21 cellular contexts compared by ENCODE assay signal in genomic region chr6:71028877-71029252, GRCh38.
"Had no signal": no experiment of that assay in that cellular context is flagged by ENCODE, and none has a peak within 500 bp of the region (broad histone marks: within the 10 kb centered on the region; RNA-seq: fewer than 3 reads in every experiment).

No MANE protein-coding gene starts in this region.

- H3K4me3 Mint-ChIP-seq: activated CD8-positive, alpha-beta memory T cell treated with anti-CD3 and anti-CD28 coated beads, Interleukin-2, amount 10 ng/mL, durations not matched to agents 7 days and 5 days; activated naive CD4-positive, alpha-beta T cell treated with anti-CD3 and anti-CD28 coated beads for 36 hours; activated naive CD8-positive, alpha-beta T cell; activated T-cell treated with anti-CD3 and anti-CD28 coated beads, Interleukin-2, amount 50 U/mL, for 24 hours; activated T-helper 1 cell treated with anti-CD3 and anti-CD28 coated beads, Interleukin-12 subunit alpha, Interleukin-12 subunit beta, Interleukin-2, Interleukin-4 antibody, amounts not matched to agents 30 ng/mL and 10 ng/mL and 1 ng/mL, durations not matched to agents 14 hours and 24 hours and 36 hours had no signal

- H3K36me3 Mint-ChIP-seq: activated CD8-positive, alpha-beta memory T cell treated with anti-CD3 and anti-CD28 coated beads, Interleukin-2, amount 10 ng/mL, durations not matched to agents 7 days and 5 days; activated naive CD8-positive, alpha-beta T cell had no signal

- H3K27ac Mint-ChIP-seq: activated CD8-positive, alpha-beta memory T cell treated with anti-CD3 and anti-CD28 coated beads, Interleukin-2, amount 10 ng/mL, durations not matched to agents 7 days and 5 days; activated naive CD4-positive, alpha-beta T cell treated with anti-CD3 and anti-CD28 coated beads for 36 hours; activated naive CD8-positive, alpha-beta T cell; activated T-cell treated with anti-CD3 and anti-CD28 coated beads, Interleukin-2, amount 50 U/mL, for 24 hours; activated T-helper 1 cell treated with anti-CD3 and anti-CD28 coated beads, Interleukin-12 subunit alpha, Interleukin-12 subunit beta, Interleukin-2, Interleukin-4 antibody, amounts not matched to agents 30 ng/mL and 10 ng/mL and 1 ng/mL, durations not matched to agents 14 hours and 24 hours and 36 hours had no signal

- H3K4me1 Mint-ChIP-seq: activated CD8-positive, alpha-beta memory T cell treated with anti-CD3 and anti-CD28 coated beads, Interleukin-2, amount 10 ng/mL, durations not matched to agents 7 days and 5 days had no signal

- H3K27ac ChIP-seq: Peyer's patch, RWPE1, SJCRH30, VCaP had no signal

- H3K9me3 ChIP-seq: Peyer's patch, SJCRH30, SK-N-SH had no signal

- DNase-seq: activated CD4-positive, alpha-beta T cell treated with anti-CD3 and anti-CD28 coated beads for 4 hours; activated CD8-positive, alpha-beta memory T cell treated with anti-CD3 and anti-CD28 coated beads, Interleukin-2, amount 10 ng/mL, durations not matched to agents 7 days and 5 days; activated effector memory CD4-positive, alpha-beta T cell treated with anti-CD3 and anti-CD28 coated beads, Interleukin-2, amount 50 U/mL, for 16 hours; activated naive CD4-positive, alpha-beta T cell treated with anti-CD3 and anti-CD28 coated beads for 36 hours; activated T-cell treated with anti-CD3 and anti-CD28 coated beads, Interleukin-2, amount 50 U/mL, for 24 hours; KG1; NCI-H1048; NCI-H146; NCI-H187 treated with DMSO at 0.1 percent for 48 hours; NCI-H2081 treated with DMSO at 0.1 percent for 48 hours; NCI-H510A; NCI-H526 treated with DMSO at 0.1 percent for 48 hours; Peyer's patch; Right ventricle myocardium superior; SJCRH30; SK-N-SH; T-helper 1 cell had no signal

- H3K9ac ChIP-seq: SK-N-SH had no signal

- H3K27me3 ChIP-seq: Peyer's patch, SJCRH30 had no signal

- ATAC-seq: activated CD8-positive, alpha-beta memory T cell treated with anti-CD3 and anti-CD28 coated beads, Interleukin-2, amount 10 ng/mL, durations not matched to agents 7 days and 5 days had no signal

- H3K4me1 ChIP-seq: Peyer's patch, SJCRH30 had no signal

- H3K4me2 ChIP-seq: SK-N-SH had no signal

- H3K9me3 Mint-ChIP-seq: activated naive CD4-positive, alpha-beta T cell treated with anti-CD3 and anti-CD28 coated beads for 36 hours; activated T-cell treated with anti-CD3 and anti-CD28 coated beads, Interleukin-2, amount 50 U/mL, for 24 hours; activated T-helper 1 cell treated with anti-CD3 and anti-CD28 coated beads, Interleukin-12 subunit alpha, Interleukin-12 subunit beta, Interleukin-2, Interleukin-4 antibody, amounts not matched to agents 30 ng/mL and 10 ng/mL and 1 ng/mL, durations not matched to agents 14 hours and 24 hours and 36 hours had no signal

- H3K4me3 ChIP-seq: Peyer's patch, SJCRH30 had no signal
